Comparison of ENCODE assay signal across 21 cellular contexts in genomic region chr1:116534014-116534739, GRCh38. TPM values are rescaled to one million over a fixed set of nuclear protein-coding genes. Genes with fewer than 3 reads are reported as not detected.
DNase-seq lines count a peak whose midpoint lies in the region; ATAC-seq, FAIRE-seq and TF ChIP-seq lines count a peak whose summit lies in the region.
"Had no signal": no experiment of that assay in that cellular context is flagged by ENCODE, and none has a peak within 500 bp of the region (broad histone marks: within the 10 kb centered on the region; RNA-seq: fewer than 3 reads in every experiment).

No MANE protein-coding gene starts in this region.

- peaks cover 22% of the 10 kb centered on the region for H3K79me2 ChIP-seq in GM12878 (ENCODE audit: control insufficient read depth, insufficient read depth, low read length)

- H3K4me1 Mint-ChIP-seq in CD4-positive, CD25-positive, alpha-beta regulatory T cell = peaks cover 15 to 24% (median 18%) of the 10 kb centered on the region in 4 donors

- peaks cover 15% of the 10 kb centered on the region for H3K4me1 ChIP-seq in CD4-positive, CD25-positive, alpha-beta regulatory T cell (ENCODE audit: control insufficient read depth, insufficient read depth, low read length, poor library complexity, severe bottlenecking)
- H3K4me1 ChIP-seq in GM12878 (ENCODE audit: control insufficient read depth, insufficient read depth, low read length) = peaks cover 11% of the 10 kb centered on the region
- peaks cover 2 to 7% of the 10 kb centered on the region in 2 donors for H3K4me1 ChIP-seq in small intestine (ENCODE audit: control insufficient read depth in 2 of 2, insufficient read depth in 1 of 2, low read depth in 1 of 2, low read length in 1 of 2)

- H3K4me2 ChIP-seq in GM12878 (ENCODE audit: control insufficient read depth, insufficient read depth) = no peak overlapping the region

- H3K4me3 Mint-ChIP-seq in CD4-positive, CD25-positive, alpha-beta regulatory T cell = no peak overlapping the region
- H3K4me3 Mint-ChIP-seq: CD4-positive, alpha-beta memory T cell had no signal

- TF ChIP-seq CTCF in GM12878 (IDR thresholded peaks at IDR 0.05 in 2 of 3, conservative IDR thresholded peaks at IDR 0.05 in 1 of 3; ENCODE audit: control insufficient read depth in 2 of 3, extremely low read depth in 1 of 3, insufficient read depth in 1 of 3, low read depth in 3 of 3, low read length in 3 of 3) = no peak

- intact Hi-C loops in GM12878 (cut with micrococcal nuclease; ENCODE audit: unreplicated experiment) = no loop called here

- H3K36me3 Mint-ChIP-seq in CD4-positive, CD25-positive, alpha-beta regulatory T cell = peaks cover 35% of the 10 kb centered on the region

- BruUV-seq in GM12878 (replicated peaks; lab: Mats Ljungman, UMichigan) = no TSS peak

- DNase-seq in CD4-positive, CD25-positive, alpha-beta regulatory T cell = no peak
- DNase-seq in GM12878 (ENCODE audit: low read depth, low spot score) (no peak), left kidney (ENCODE audit: low read depth, low spot score) (peak; percentile 48), NCI-H526 treated with DMSO at 0.1 percent for 48 hours (lab: John Stamatoyannopoulos, UW) (no peak), G401 (ENCODE audit: low spot score) (no peak), small intestine (no peak), T-helper 1 cell (no peak)
- DNase-seq: ACHN; CD4-positive, alpha-beta memory T cell; DMS153; DMS79 treated with DMSO at 0.1 percent for 48 hours; EL; GDM1; GOT3; IMR-90; KG1 had no signal

- no peak overlapping the region for H3K4me3 ChIP-seq in CD4-positive, CD25-positive, alpha-beta regulatory T cell (ENCODE audit: low read depth, low read length)
- H3K4me3 ChIP-seq in GM12878 = no peak overlapping the region
- no peak overlapping the region for H3K4me3 ChIP-seq in small intestine (ENCODE audit: low read depth in 1 of 2, low read length in 2 of 2)
- H3K4me3 ChIP-seq: BLaER1 treated with 17β-estradiol and CSF1 and Interleukin-3, amounts not matched to agents 10 nM and 100 nM; HAP-1 had no signal

- peaks cover 45% of the 10 kb centered on the region for H3K36me3 ChIP-seq in CD4-positive, CD25-positive, alpha-beta regulatory T cell (ENCODE audit: control insufficient read depth, insufficient read depth, low read length)
- H3K36me3 ChIP-seq in GM12878 (ENCODE audit: control insufficient read depth in 2 of 2, insufficient read depth in 2 of 2, low read length in 1 of 2) (peaks cover 21 to 67% of the 10 kb centered on the region in 2 experiments), small intestine (ENCODE audit: control insufficient read depth in 2 of 2, insufficient read depth in 2 of 2, low read length in 2 of 2) (peaks cover 2 to 11% of the 10 kb centered on the region in 2 donors)

- no peak for TF ChIP-seq RAD21 in GM12878 (IDR thresholded peaks at IDR 0.05; ENCODE audit: insufficient read depth, low read depth, low read length)

- SMC1A ChIA-PET in GM12878 (lab: Charles Lee; ENCODE audit: uncharacterized antibody, unreplicated experiment) = interaction anchor here (0.7 kb wide), 2 partner anchors 25 to 1070 kb away, joined by 3 to 4 read pairs; no protein-coding TSS in a partner anchor

- no peak overlapping the region for H2AFZ ChIP-seq in GM12878 (ENCODE audit: control insufficient read depth, low read depth, low read length)

- no peaks in the 10 kb centered on the region for H3K27me3 ChIP-seq in CD4-positive, CD25-positive, alpha-beta regulatory T cell (ENCODE audit: control insufficient read depth, insufficient read depth, low read length)
- no peaks in the 10 kb centered on the region for H3K27me3 ChIP-seq in GM12878 (replicated peaks in 1 of 2; ENCODE audit: control insufficient read depth in 2 of 2, insufficient read depth in 2 of 2, low read length in 1 of 2)
- no peaks in the 10 kb centered on the region for H3K27me3 ChIP-seq in small intestine (ENCODE audit: control insufficient read depth in 2 of 2, insufficient read depth in 2 of 2, low read length in 2 of 2)
- H3K27me3 ChIP-seq: BLaER1 treated with 17β-estradiol and CSF1 and Interleukin-3, amounts not matched to agents 10 nM and 100 nM had no signal

- in situ Hi-C loops in GM12878 (cut with MboI) = no loop called here
- in situ Hi-C loops in G401 (cut with HindIII; ENCODE audit: low sequenced_read_pairs) = no loop called here

- no peak overlapping the region for H3K27ac Mint-ChIP-seq in CD4-positive, CD25-positive, alpha-beta regulatory T cell
- H3K27ac Mint-ChIP-seq: CD4-positive, alpha-beta memory T cell had no signal

- no peaks in the 10 kb centered on the region for H3K9me3 ChIP-seq in CD4-positive, CD25-positive, alpha-beta regulatory T cell (ENCODE audit: control insufficient read depth in 2 of 2, low read length in 2 of 2)
- H3K9me3 ChIP-seq in GM12878 (replicated peaks; ENCODE audit: control insufficient read depth, insufficient read depth, low read length) (no peaks in the 10 kb centered on the region; the same call in 1 of the 3 replicates), small intestine (ENCODE audit: control insufficient read depth, low read depth) (no peaks in the 10 kb centered on the region)
- H3K9me3 ChIP-seq: HAP-1 had no signal

- H3K9me3 Mint-ChIP-seq in CD4-positive, CD25-positive, alpha-beta regulatory T cell = peaks cover 0 to 3% (median 0%) of the 10 kb centered on the region in 7 donors
- H3K9me3 Mint-ChIP-seq: CD4-positive, alpha-beta memory T cell had no signal

- RAD21 ChIA-PET in GM12878 (lab: Charles Lee; ENCODE audit: unreplicated experiment) = no interaction called here

- TF ChIP-seq POLR2A in GM19193 (IDR thresholded peaks at IDR 0.05; ENCODE audit: extremely low read depth, insufficient read depth, insufficient read length) = peak; percentile 23
- peak; percentile 54 for TF ChIP-seq POLR2A in GM12878 (IDR thresholded peaks at IDR 0.05; ENCODE audit: low read depth, low read length)

- CTCF ChIA-PET in GM12878 (lab: Yijun Ruan, JAX) = interaction anchor here (1.7 kb wide), 1 partner anchor 49 kb away, joined by 4 read pairs; no protein-coding TSS in a partner anchor

- no peak for ATAC-seq in CD4-positive, CD25-positive, alpha-beta regulatory T cell (ENCODE audit: low read depth in 2 of 2)
- ATAC-seq in GM12878 = no peak

- H3K27ac ChIP-seq in CD4-positive, CD25-positive, alpha-beta regulatory T cell (ENCODE audit: insufficient read depth, low read length, poor library complexity, severe bottlenecking) = peak overlapping the region; percentile 1
- H3K27ac ChIP-seq in GM12878 (ENCODE audit: control insufficient read depth, insufficient read depth) = no peak overlapping the region
- H3K27ac ChIP-seq in small intestine (ENCODE audit: low read depth in 1 of 2, low read length in 1 of 2) = no peak overlapping the region

- no peak overlapping the region for H3K9ac ChIP-seq in GM12878 (ENCODE audit: control insufficient read depth, insufficient read depth, low read length)
- H3K9ac ChIP-seq: BLaER1 treated with 17β-estradiol and CSF1 and Interleukin-3, amounts not matched to agents 10 nM and 100 nM had no signal

- POLR2A ChIA-PET in GM12878 (lab: Charles Lee) = no interaction called here

- FAIRE-seq in GM12878 (lab: Jason Lieb, UNC) (no peak), small intestine (lab: Jason Lieb, UNC) (no peak)
- FAIRE-seq: D721Med, GM18507 had no signal

- H3K27me3 Mint-ChIP-seq in CD4-positive, CD25-positive, alpha-beta regulatory T cell = no peaks in the 10 kb centered on the region
- H3K27me3 Mint-ChIP-seq: CD4-positive, alpha-beta memory T cell had no signal

- no peaks in the 10 kb centered on the region for H4K20me1 ChIP-seq in GM12878 (ENCODE audit: control insufficient read depth, insufficient read depth)

- 97% methylated on average over 40 of the region's 45 CpGs for WGBS in GM12878 (ENCODE audit: insufficient coverage, insufficient replicate concordance, low lambda C conversion rate, missing lambda C conversion rate)
- 83 to 95% (median 93%) methylated on average over 43 to 45 of the region's 45 CpGs for WGBS in small intestine, 3 donors

- TF ChIP-seq EP300 in GM12878 (IDR thresholded peaks at IDR 0.05; ENCODE audit: borderline replicate concordance in 1 of 2, control insufficient read depth in 1 of 2, low read depth in 2 of 2, low read length in 2 of 2) = no peak

TF ChIP-seq in GM12878, 131 proteins besides CTCF, POLR2A, EP300 and RAD21 (continues in another document):
- peak; percentile 13; the same call in 1 of the 2 replicates for TF ChIP-seq POLR2AphosphoS2 (IDR thresholded peaks at IDR 0.05; ENCODE audit: low read depth, low read length)
- no peak for TF ChIP-seq ZSCAN29 (IDR thresholded peaks at IDR 0.05)
- TF ChIP-seq NR2F1 (conservative IDR thresholded peaks at IDR 0.05) = no peak
- TF ChIP-seq POLR2AphosphoS5 (IDR thresholded peaks at IDR 0.05; ENCODE audit: low read length) = peak; percentile 32; the same call in 1 of the 2 replicates

RNA-seq across cellular contexts. Expression of gene CD58, which starts 36.6 kb away (rescaled TPM):
- 39.6 TPM for total RNA-seq in CD4-positive, CD25-positive, alpha-beta regulatory T cell
- polyA plus RNA-seq in CD4-positive, CD25-positive, alpha-beta regulatory T cell = 100 to 1,000 TPM in 2 of 4 donors, 10 to 100 TPM in 2; 69.2 to 124 (median 96.5) TPM
- total RNA-seq in GM12878 (2013; cell fraction: nucleolus; rRNA removed) = 332 and 350 TPM in 2 replicates
- total RNA-seq in GM12878 (2014; rRNA removed) (105 and 127 TPM in 2 replicates), GM12878 (2014; rRNA removed; fragmentation: Illumina TruSeq; extraction: Trizol) (130 and 131 TPM in 2 replicates), GM12878 (2021) (67.7 and 70.4 TPM in 2 replicates)
- 53.2 TPM for polyA plus RNA-seq in GM12878 (2011; ENCODE audit: low read depth)
- polyA plus RNA-seq in GM12878 (2011; rRNA removed) (172 and 229 TPM in 2 replicates), GM12878 (2014; fragmentation: Illumina TruSeq; extraction: Trizol) (164 and 219 TPM in 2 replicates), GM12878 (2014; fragmentation: Nextera tagmentation; extraction: Ambion mirVana) (100 to 1,000 TPM; 110 to 125 TPM), GM12878 (2014; rRNA removed) (95.3 and 128 TPM in 2 replicates), GM12878 (2016; fragmentation: Nextera tagmentation; extraction: Ambion mirVana) (100 to 1,000 TPM; 241 to 252 TPM), small intestine (10 to 100 TPM; 28.4 to 40.8 (median 28.6) TPM)
- 60.9 and 69.0 TPM in 2 replicates for polyA plus RNA-seq in GM12878 (2011; cell fraction: cytosol; rRNA removed)
- polyA plus RNA-seq in GM12878 (2011; cell fraction: nucleus; rRNA removed) = 101 and 112 TPM in 2 replicates
- polyA plus RNA-seq in GM12878 (2012) = 83.8 and 106 TPM in 2 replicates
- polyA minus RNA-seq in GM12878 (2011; rRNA and poly(A)+ RNA removed) = 56.7 and 124 TPM in 2 replicates
- polyA minus RNA-seq in GM12878 (2011; cell fraction: cytosol; rRNA and poly(A)+ RNA removed) = 24.1 and 29.8 TPM in 2 replicates
- polyA minus RNA-seq in GM12878 (2011; cell fraction: nucleus; rRNA and poly(A)+ RNA removed) = 84.6 and 101 TPM in 2 replicates
- 4.3 and 15.2 TPM in 2 replicates for total RNA-seq in G401 (2014; rRNA removed; shearing (Covaris generic))
